Comparison of ENCODE assay signal across 16 cellular contexts in genomic region chr6:56255370-56255769, GRCh38. TPM values are rescaled to one million over a fixed set of nuclear protein-coding genes. Genes with fewer than 3 reads are reported as not detected.
DNase-seq lines count a peak whose midpoint lies in the region; ATAC-seq and TF ChIP-seq lines count a peak whose summit lies in the region.
"Had no signal": no experiment of that assay in that cellular context is flagged by ENCODE, and none has a peak within 500 bp of the region (broad histone marks: within the 10 kb centered on the region; RNA-seq: fewer than 3 reads in every experiment).

No MANE protein-coding gene starts in this region.

- no peak for TF ChIP-seq CTCF in ascending aorta (IDR thresholded peaks at IDR 0.05)
- TF ChIP-seq CTCF in omental fat pad (IDR thresholded peaks at IDR 0.05) = no peak

- in situ Hi-C loops in KBM-7 (cut with MboI; ENCODE audit: low pct_unique_long_range_greater_than_20kb, low sequenced_read_pairs) = no loop called here

- H3K9me3 ChIP-seq in ascending aorta = no peaks in the 10 kb centered on the region

- H3K36me3 ChIP-seq in ascending aorta = no peaks in the 10 kb centered on the region

- peak; percentile 12 for ATAC-seq in omental fat pad (ENCODE audit: low FRiP score)
- no peak for ATAC-seq in HG03045 (IDR thresholded peaks at IDR 0.05; ENCODE audit: unreplicated experiment)
- no peak for ATAC-seq in HG03342 (IDR thresholded peaks at IDR 0.05; ENCODE audit: unreplicated experiment)

- intact Hi-C loops in ascending aorta (cut with DNase I) = loop anchor here (5.0 kb wide), 1 partner anchor 37 kb away; no protein-coding TSS in a partner anchor

- DNase-seq in M059J (ENCODE audit: low read depth) = peak; percentile 37
- peak in 1 of 2 donors; percentile 63 for DNase-seq in ascending aorta (ENCODE audit: low spot score in 2 of 2)
- DNase-seq in fibroblast of gingiva (ENCODE audit: low read depth) = peak; percentile 22
- no peak for DNase-seq in omental fat pad (ENCODE audit: low spot score)
- DNase-seq in HPDE6-E6E7 (ENCODE audit: extremely low spot score) = no peak
- no peak for DNase-seq in KBM-7
- DNase-seq: ACHN; CD8-positive, alpha-beta memory T cell; HFFc6; Kasumi-1; NCI-H1436; NCI-H2081; NCI-H345; NCI-H526 treated with DMSO at 0.1 percent for 48 hours had no signal

- no peak overlapping the region for H3K4me3 ChIP-seq in ascending aorta

- H3K27ac ChIP-seq in ascending aorta = peak overlapping the region; percentile 59 to 73

- H3K4me1 ChIP-seq in ascending aorta = peaks cover 0 to 33% of the 10 kb centered on the region in 2 donors

- no peaks in the 10 kb centered on the region for H3K27me3 ChIP-seq in ascending aorta

RNA-seq across cellular contexts. Expression of gene COL21A1, which starts 8.0 kb away (rescaled TPM):
- 1.4 and 41.5 TPM in 2 replicates for total RNA-seq in M059J (2014; rRNA removed; shearing (Covaris generic))
- total RNA-seq in ascending aorta (24.5 TPM), omental fat pad (1 to 10 TPM; 1.1 to 6.9 (median 1.9) TPM)
- total RNA-seq: CD8-positive, alpha-beta memory T cell; HFFc6 had no signal

Comparison
In these comparisons a context has a peak if more than half of its experiments do, and no peak if none do; other contexts are left out.
1. DNase-seq: peak in M059J (single experiment) and fibroblast of gingiva (single experiment); none in omental fat pad (single experiment), HPDE6-E6E7 (single experiment) and KBM-7 (single experiment).